26 cellular contexts compared by ENCODE assay signal in genomic region chr16:7946142-7946541, GRCh38.
"Had no signal": no experiment of that assay in that cellular context is flagged by ENCODE, and none has a peak within 500 bp of the region (broad histone marks: within the 10 kb centered on the region; RNA-seq: fewer than 3 reads in every experiment).

No MANE protein-coding gene starts in this region.

- DNase-seq: cortex of kidney; effector memory CD8-positive, alpha-beta T cell; erythroblast; esophagus squamous epithelium; foreskin melanocyte; glutamatergic neuron; heart right ventricle; immature natural killer cell; islet precursor cell; left ventricle myocardium superior; lower lobe of right lung; naive thymus-derived CD8-positive, alpha-beta T cell; nephron progenitor cell; nucleus accumbens; ovary; psoas muscle; right cardiac atrium; sigmoid colon; stimulated activated CD4-positive, alpha-beta T cell treated with anti-CD3 and anti-CD28 coated beads, Interleukin-2, amount 100 ng/mL, for 24 hours; stimulated activated CD4-positive, alpha-beta T cell treated with anti-CD3 and anti-CD28 coated beads, Interleukin-4, amount 100 ng/mL, for 24 hours; stimulated activated naive CD4-positive, alpha-beta T cell treated with Interleukin-2 at 50 U/mL for 16 hours; testis; upper lobe of right lung; uterus had no signal

- H3K4me1 ChIP-seq: esophagus squamous epithelium, heart right ventricle, lower lobe of right lung, psoas muscle, sigmoid colon, testis, tibial nerve, upper lobe of right lung, uterus had no signal

- H3K4me3 ChIP-seq: esophagus squamous epithelium, heart right ventricle, lower lobe of right lung, ovary, psoas muscle, sigmoid colon, testis, tibial nerve, upper lobe of right lung, uterus had no signal

- H3K27ac ChIP-seq: esophagus squamous epithelium, heart right ventricle, lower lobe of right lung, ovary, psoas muscle, sigmoid colon, testis, tibial nerve, upper lobe of right lung, uterus had no signal

- H3K9me3 ChIP-seq: esophagus squamous epithelium, heart right ventricle, lower lobe of right lung, ovary, psoas muscle, sigmoid colon, testis, tibial nerve, upper lobe of right lung, uterus had no signal

- H3K36me3 ChIP-seq: esophagus squamous epithelium, heart right ventricle, lower lobe of right lung, ovary, sigmoid colon, tibial nerve, upper lobe of right lung, uterus had no signal

- ATAC-seq: effector memory CD8-positive, alpha-beta T cell; heart right ventricle; left ventricle myocardium superior; lower lobe of right lung; naive thymus-derived CD8-positive, alpha-beta T cell; psoas muscle; right cardiac atrium; stimulated activated effector memory CD8-positive, alpha-beta T cell treated with anti-CD3 and anti-CD28 coated beads, Interleukin-12 subunit alpha, Interleukin-12 subunit beta, amount 100 ng/mL, for 72 hours; upper lobe of right lung had no signal

- H3K27me3 ChIP-seq: esophagus squamous epithelium, ovary, sigmoid colon, testis, tibial nerve, upper lobe of right lung, uterus had no signal
